22 cellular contexts compared by ENCODE assay signal in genomic region chr15:28252831-28253230, GRCh38.
"Had no signal": no experiment of that assay in that cellular context is flagged by ENCODE, and none has a peak within 500 bp of the region (broad histone marks: within the 10 kb centered on the region; RNA-seq: fewer than 3 reads in every experiment).

No MANE protein-coding gene starts in this region.

- H3K4me1 ChIP-seq: left ventricle myocardium inferior, parathyroid adenoma, stomach had no signal

- H3K27ac ChIP-seq: brain microvascular endothelial cell, left ventricle myocardium inferior, parathyroid adenoma, stomach, thoracic aorta had no signal

- H3K4me1 Mint-ChIP-seq: activated T-helper 17 cell treated with anti-CD3 and anti-CD28 coated beads, Interleukin-2, amount 50 U/mL, for 72 hours; central memory CD8-positive, alpha-beta T cell; naive thymus-derived CD4-positive, alpha-beta T cell had no signal

- H3K27ac Mint-ChIP-seq: activated T-helper 17 cell treated with anti-CD3 and anti-CD28 coated beads, Interleukin-2, amount 50 U/mL, for 72 hours; memory B cell; naive thymus-derived CD4-positive, alpha-beta T cell had no signal

- H3K4me3 Mint-ChIP-seq: activated T-helper 17 cell treated with anti-CD3 and anti-CD28 coated beads, Interleukin-2, amount 50 U/mL, for 72 hours; central memory CD8-positive, alpha-beta T cell; memory B cell; naive thymus-derived CD4-positive, alpha-beta T cell had no signal

- ATAC-seq: activated T-helper 17 cell treated with anti-CD3 and anti-CD28 coated beads, Interleukin-2, amount 50 U/mL, for 72 hours; mucosa of descending colon; naive thymus-derived CD4-positive, alpha-beta T cell had no signal

- H3K9me3 ChIP-seq: mucosa of descending colon, thoracic aorta had no signal

- FAIRE-seq: endothelial cell of umbilical vein, kidney had no signal

- H3K27me3 ChIP-seq: brain microvascular endothelial cell, stomach had no signal

- H3K9me3 Mint-ChIP-seq: activated T-helper 17 cell treated with anti-CD3 and anti-CD28 coated beads, Interleukin-2, amount 50 U/mL, for 72 hours; central memory CD8-positive, alpha-beta T cell had no signal

- DNase-seq: activated CD4-positive, alpha-beta T cell treated with anti-CD3 and anti-CD28 coated beads, Interleukin-2, amount 50 U/mL, for 4 hours; activated CD4-positive, CD25-positive, alpha-beta regulatory T cell; activated naive CD4-positive, alpha-beta T cell treated with Interleukin-2 at 50 U/mL for 16 hours; activated T-cell treated with anti-CD3 and anti-CD28 coated beads for 4 hours; anterior cingulate cortex; brain microvascular endothelial cell; cortex of kidney; effector CD8-positive, alpha-beta T cell; foreskin fibroblast; hypothalamus; kidney; left ventricle myocardium inferior; mucosa of descending colon; naive thymus-derived CD4-positive, alpha-beta T cell; stimulated activated CD4-positive, alpha-beta T cell treated with anti-CD3 and anti-CD28 coated beads, Interleukin-1b, Interleukin-23, amount 100 ng/mL, for 48 hours; stomach had no signal

- H3K27me3 Mint-ChIP-seq: activated T-helper 17 cell treated with anti-CD3 and anti-CD28 coated beads, Interleukin-2, amount 50 U/mL, for 72 hours; central memory CD8-positive, alpha-beta T cell; memory B cell; naive thymus-derived CD4-positive, alpha-beta T cell had no signal

- H3K4me3 ChIP-seq: left ventricle myocardium inferior, mucosa of descending colon, stomach, thoracic aorta had no signal
